1 cellular context compared by ENCODE assay signal in the genomic region with DNA sequence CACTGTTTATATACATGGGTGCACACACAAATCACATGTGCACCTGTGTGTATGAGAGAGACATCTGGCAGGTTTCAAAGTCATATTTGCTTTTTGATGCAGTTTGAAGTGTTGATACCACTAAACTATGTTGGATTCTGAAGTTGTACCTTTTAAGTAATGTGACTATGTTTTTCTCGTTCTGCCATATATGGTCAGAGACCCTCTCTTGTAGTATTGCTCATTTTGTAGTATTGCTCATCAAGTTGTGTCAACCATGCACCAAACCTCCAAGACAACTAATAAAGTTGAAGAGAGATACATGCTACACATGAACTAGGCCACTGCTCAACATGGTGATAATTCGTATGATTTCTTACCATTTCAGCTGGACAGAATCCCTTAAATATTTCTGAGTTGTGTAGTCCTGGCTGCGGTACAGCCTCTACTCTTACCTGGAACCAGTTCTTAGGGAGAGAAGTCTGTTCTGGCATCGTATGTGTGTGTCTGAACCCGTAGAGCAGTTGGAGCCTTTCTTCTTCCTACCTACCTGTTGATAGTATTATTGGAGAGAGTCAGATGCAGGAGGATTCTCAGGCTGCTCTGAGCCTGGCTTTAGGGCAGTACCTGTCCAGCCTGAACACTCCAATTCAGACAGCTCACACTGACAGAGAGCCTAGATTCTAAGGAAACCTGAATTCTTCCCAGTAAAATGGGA.
TF ChIP-seq lines count a peak whose summit lies in the region.

No MANE protein-coding gene starts in this region.

TF ChIP-seq in IMR-90, 13 proteins besides CTCF, POLR2A, EP300 and RAD21 (continued from another document):
- TF ChIP-seq, protein P1, sequence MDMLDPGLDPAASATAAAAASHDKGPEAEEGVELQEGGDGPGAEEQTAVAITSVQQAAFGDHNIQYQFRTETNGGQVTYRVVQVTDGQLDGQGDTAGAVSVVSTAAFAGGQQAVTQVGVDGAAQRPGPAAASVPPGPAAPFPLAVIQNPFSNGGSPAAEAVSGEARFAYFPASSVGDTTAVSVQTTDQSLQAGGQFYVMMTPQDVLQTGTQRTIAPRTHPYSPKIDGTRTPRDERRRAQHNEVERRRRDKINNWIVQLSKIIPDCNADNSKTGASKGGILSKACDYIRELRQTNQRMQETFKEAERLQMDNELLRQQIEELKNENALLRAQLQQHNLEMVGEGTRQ (IDR thresholded peaks at IDR 0.05; ENCODE audit: low read depth, low read length), result no peak
- no peak for TF ChIP-seq RFX5 (IDR thresholded peaks at IDR 0.05; ENCODE audit: low read depth, low read length)
- no peak for TF ChIP-seq MAZ (IDR thresholded peaks at IDR 0.05; ENCODE audit: borderline replicate concordance, low read depth, low read length)
- no peak for TF ChIP-seq MAFK (IDR thresholded peaks at IDR 0.05; ENCODE audit: low read depth, low read length)
- TF ChIP-seq SMC3 (IDR thresholded peaks at IDR 0.05; ENCODE audit: low read depth, low read length), result no peak
- TF ChIP-seq, protein P2, sequence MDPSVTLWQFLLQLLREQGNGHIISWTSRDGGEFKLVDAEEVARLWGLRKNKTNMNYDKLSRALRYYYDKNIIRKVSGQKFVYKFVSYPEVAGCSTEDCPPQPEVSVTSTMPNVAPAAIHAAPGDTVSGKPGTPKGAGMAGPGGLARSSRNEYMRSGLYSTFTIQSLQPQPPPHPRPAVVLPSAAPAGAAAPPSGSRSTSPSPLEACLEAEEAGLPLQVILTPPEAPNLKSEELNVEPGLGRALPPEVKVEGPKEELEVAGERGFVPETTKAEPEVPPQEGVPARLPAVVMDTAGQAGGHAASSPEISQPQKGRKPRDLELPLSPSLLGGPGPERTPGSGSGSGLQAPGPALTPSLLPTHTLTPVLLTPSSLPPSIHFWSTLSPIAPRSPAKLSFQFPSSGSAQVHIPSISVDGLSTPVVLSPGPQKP (IDR thresholded peaks at IDR 0.05; ENCODE audit: borderline replicate concordance, low read depth, low read length), result no peak
- no peak for TF ChIP-seq BHLHE40 (IDR thresholded peaks at IDR 0.05; ENCODE audit: low read depth, low read length)
